Comparison of ENCODE assay signal across 2 cellular contexts in genomic region chr17:17239832-17240231, GRCh38.
TF ChIP-seq lines count a peak whose summit lies in the region.

No MANE protein-coding gene starts in this region.

TF ChIP-seq in K562, 482 proteins besides CTCF, POLR2A, EP300 and RAD21:
- TF ChIP-seq PKNOX1 (IDR thresholded peaks at IDR 0.05) = peak; percentile 25
- 0 out of 2 replicates have a peak, but pooled peaks have one; percentile 12 for TF ChIP-seq SMARCE1 (IDR thresholded peaks at IDR 0.05)
- TF ChIP-seq MEIS2 (IDR thresholded peaks at IDR 0.05; ENCODE audit: partially characterized antibody) = peak; percentile 20
- peak in 1 of 2 experiments; percentile 38; a peak in 1 of 4 replicates for TF ChIP-seq MNT (conservative IDR thresholded peaks at IDR 0.05)
- TF ChIP-seq HINFP (tag; conservative IDR thresholded peaks at IDR 0.05; ENCODE audit: low read depth) = no peak
- peak; percentile 56 for TF ChIP-seq FOSL1 (tag; conservative IDR thresholded peaks at IDR 0.05)
- peak; percentile 19 for TF ChIP-seq DACH1 (IDR thresholded peaks at IDR 0.05; ENCODE audit: partially characterized antibody)
- TF ChIP-seq TFAP4 (CRISPR knock-in tag; IDR thresholded peaks at IDR 0.05; ENCODE audit: borderline replicate concordance) = peak; percentile 21; the same call in 1 of the 2 replicates
- no peak for TF ChIP-seq BHLHE40 (IDR thresholded peaks at IDR 0.05; ENCODE audit: low read length)
- TF ChIP-seq NCOR1 (IDR thresholded peaks at IDR 0.05) = no peak
TF ChIP-seq in K562: peak in this region for 7.

TF ChIP-seq in SK-N-SH, 30 proteins besides CTCF, POLR2A, EP300 and RAD21:
- TF ChIP-seq TEAD4 (IDR thresholded peaks at IDR 0.05; ENCODE audit: borderline replicate concordance, insufficient read depth) = no peak
- no peak for TF ChIP-seq IRF3 (IDR thresholded peaks at IDR 0.05; ENCODE audit: low read depth, low read length)
- no peak for TF ChIP-seq EZH2phosphoT487 (IDR thresholded peaks at IDR 0.05; ENCODE audit: borderline replicate concordance, low read depth)
- no peak for TF ChIP-seq RFX5 (IDR thresholded peaks at IDR 0.05; ENCODE audit: low read length)
- TF ChIP-seq JUND (IDR thresholded peaks at IDR 0.05) = no peak
